ENCODE assay signal across 7 cellular contexts in the genomic region with DNA sequence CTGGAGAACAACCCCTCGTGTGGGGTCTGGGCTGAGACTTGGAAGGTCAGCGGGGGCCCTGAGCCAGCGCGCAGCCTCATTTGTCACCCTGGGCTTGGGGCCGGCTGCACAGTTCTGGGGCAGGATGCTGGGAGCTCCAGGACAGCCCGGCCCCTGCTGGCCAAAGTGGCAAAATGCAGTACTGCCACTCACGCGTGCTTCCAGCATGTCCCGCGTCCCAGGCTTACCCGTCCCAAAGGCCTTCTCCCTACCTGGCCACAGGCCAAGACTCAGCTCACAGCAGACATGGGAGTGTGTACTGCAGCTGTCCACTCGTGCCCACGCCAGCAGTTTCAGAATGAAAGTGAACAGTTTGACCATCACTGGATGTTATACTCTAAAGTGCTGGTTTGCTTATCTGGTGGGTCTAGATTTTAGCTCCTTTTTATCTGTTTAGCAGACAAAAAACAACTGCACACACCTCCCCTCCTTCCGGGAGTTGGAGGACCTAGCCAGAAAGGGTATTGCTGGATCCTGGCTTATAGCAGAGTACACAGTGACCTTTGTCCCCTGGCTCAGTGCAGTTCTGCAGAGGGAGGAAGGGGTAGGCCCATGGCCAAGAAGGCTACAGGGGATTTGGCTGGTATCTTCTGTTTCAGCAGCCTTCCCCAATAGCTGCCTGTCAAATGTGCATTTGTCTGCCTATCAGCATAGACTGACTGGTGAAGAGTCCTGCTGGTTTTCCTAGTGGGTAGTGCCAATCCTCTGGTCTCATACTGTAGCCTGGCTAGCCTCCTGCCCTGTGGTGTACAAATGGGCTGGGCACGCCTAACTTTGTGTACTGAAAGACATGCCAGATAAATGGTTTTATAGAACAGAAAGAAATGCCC. TPM values are rescaled to one million over a fixed set of nuclear protein-coding genes. Genes with fewer than 3 reads are reported as not detected.
DNase-seq lines count a peak whose midpoint lies in the region; ATAC-seq and TF ChIP-seq lines count a peak whose summit lies in the region.

No MANE protein-coding gene starts in this region.

- DNase-seq in GM13976 (ENCODE audit: low spot score) (peak; percentile 87), SHP77 treated with DMSO at 0.1 percent for 48 hours (lab: John Stamatoyannopoulos, UW) (peak; percentile 51), nucleus accumbens (lab: John Stamatoyannopoulos, UW) (peak in 55 of 56 donors; percentile 40 to 97 (median 84)), thyroid gland (peak; percentile 75 to 88)
- peak; percentile 71 for DNase-seq in activated naive CD4-positive, alpha-beta T cell treated with anti-CD3 and anti-CD28 coated beads for 36 hours

- H3K9me3 ChIP-seq in gastroesophageal sphincter (no peaks in the 10 kb centered on the region), thyroid gland (no peaks in the 10 kb centered on the region)

- no peaks in the 10 kb centered on the region for H3K4me1 Mint-ChIP-seq in activated naive CD4-positive, alpha-beta T cell treated with anti-CD3 and anti-CD28 coated beads for 36 hours (ENCODE audit: low read depth)

- H3K4me3 Mint-ChIP-seq in activated naive CD4-positive, alpha-beta T cell treated with anti-CD3 and anti-CD28 coated beads for 36 hours = no peak overlapping the region

- CTCF ChIA-PET in activated naive CD4-positive, alpha-beta T cell treated with anti-CD3 and anti-CD28 coated beads for 36 hours (lab: Charles Lee) = interaction anchor here (0.6 to 1.9 kb wide), 25 partner anchors 9 to 743 kb away, joined by 3 to 21 read pairs (median 4); a partner anchor contains a TSS

- no peak for TF ChIP-seq POLR2A in gastroesophageal sphincter (IDR thresholded peaks at IDR 0.05)
- no peak for TF ChIP-seq POLR2A in thyroid gland (IDR thresholded peaks at IDR 0.05)

- no peaks in the 10 kb centered on the region for H3K27me3 Mint-ChIP-seq in activated naive CD4-positive, alpha-beta T cell treated with anti-CD3 and anti-CD28 coated beads for 36 hours (ENCODE audit: low read depth)

- H3K4me3 ChIP-seq in gastroesophageal sphincter (peak overlapping the region in 1 of 2 donors; percentile 20), thyroid gland (replicated peaks in 1 of 3) (no peak overlapping the region)

- in situ Hi-C loops in GM13976 (cut with MboI; ENCODE audit: low sequenced_read_pairs, unreplicated experiment) = no loop called here

- H3K27ac Mint-ChIP-seq in activated naive CD4-positive, alpha-beta T cell treated with anti-CD3 and anti-CD28 coated beads for 36 hours = no peak overlapping the region

- no peaks in the 10 kb centered on the region for H3K27me3 ChIP-seq in gastroesophageal sphincter
- H3K27me3 ChIP-seq in thyroid gland = no peaks in the 10 kb centered on the region

- no peak for TF ChIP-seq EP300 in gastroesophageal sphincter (IDR thresholded peaks at IDR 0.05)

- peak; percentile 64 for TF ChIP-seq CTCF in GM13976 (IDR thresholded peaks at IDR 0.05; ENCODE audit: borderline replicate concordance, control extremely low read depth, extremely low read depth, insufficient read depth, missing control alignments)
- peak; percentile 75 to 94 (median 84) for TF ChIP-seq CTCF in gastroesophageal sphincter (IDR thresholded peaks at IDR 0.05)
- peak in 5 of 6 experiments; percentile 70 to 86 (median 75) for TF ChIP-seq CTCF in thyroid gland (IDR thresholded peaks at IDR 0.05)

- ATAC-seq in HG03097 (IDR thresholded peaks at IDR 0.05; ENCODE audit: low FRiP score, unreplicated experiment) (peak; percentile 76), gastroesophageal sphincter (peak; percentile 93)

- H3K36me3 ChIP-seq in gastroesophageal sphincter (no peaks in the 10 kb centered on the region), thyroid gland (no peaks in the 10 kb centered on the region)

- 0 to 86% methylated on average over 1 to 6 of the region's 15 CpGs for WGBS in gastroesophageal sphincter (ENCODE audit: low coverage in 1 of 2), 2 donors
- 24 to 29% methylated on average over 9 of the region's 15 CpGs for WGBS in thyroid gland, 2 donors

- H3K9me3 Mint-ChIP-seq in activated naive CD4-positive, alpha-beta T cell treated with anti-CD3 and anti-CD28 coated beads for 36 hours = no peaks in the 10 kb centered on the region

- intact Hi-C loops in activated naive CD4-positive, alpha-beta T cell treated with anti-CD3 and anti-CD28 coated beads for 36 hours (cut with micrococcal nuclease) = loop anchor here (1.0 to 5.0 kb wide), 2 partner anchors 55 to 212 kb away; a partner anchor contains a TSS
- intact Hi-C loops in thyroid gland (cut with DNase I) = no loop called here

- H3K27ac ChIP-seq in gastroesophageal sphincter (peak overlapping the region in 3 of 4 donors; percentile 74 to 82 (median 79)), thyroid gland (peak overlapping the region in 2 of 3 donors; percentile 40 to 66)

- H3K4me1 ChIP-seq in gastroesophageal sphincter = peaks cover 0 to 59% (median 28%) of the 10 kb centered on the region in 3 donors
- peaks cover 0 to 20% of the 10 kb centered on the region in 2 donors for H3K4me1 ChIP-seq in thyroid gland

- H3K36me3 Mint-ChIP-seq in activated naive CD4-positive, alpha-beta T cell treated with anti-CD3 and anti-CD28 coated beads for 36 hours (ENCODE audit: low read depth) = no peaks in the 10 kb centered on the region

RNA-seq across cellular contexts. Expression of a gene that starts 23.2 kb away (rescaled TPM):
- 10 to 100 TPM; 64.3 to 68.3 TPM for total RNA-seq in activated naive CD4-positive, alpha-beta T cell treated with anti-CD3 and anti-CD28 coated beads for 36 hours
- total RNA-seq in gastroesophageal sphincter = 10 to 100 TPM; 44.5 to 52.8 (median 48.1) TPM
- total RNA-seq in thyroid gland = 100 to 1,000 TPM in 2 of 4 donors, 10 to 100 TPM in 2; 64.3 to 145 (median 93.0) TPM

RNA-seq across cellular contexts. Expression of a gene that starts 54.5 kb away (rescaled TPM):
- total RNA-seq in activated naive CD4-positive, alpha-beta T cell treated with anti-CD3 and anti-CD28 coated beads for 36 hours = 10 to 100 TPM; 27.3 to 28.7 TPM
- total RNA-seq in gastroesophageal sphincter = 10 to 100 TPM; 19.0 to 32.5 (median 21.1) TPM
- total RNA-seq in thyroid gland = 10 to 100 TPM; 21.6 to 32.2 (median 31.7) TPM
